8 cellular contexts compared by ENCODE assay signal in the genomic region with DNA sequence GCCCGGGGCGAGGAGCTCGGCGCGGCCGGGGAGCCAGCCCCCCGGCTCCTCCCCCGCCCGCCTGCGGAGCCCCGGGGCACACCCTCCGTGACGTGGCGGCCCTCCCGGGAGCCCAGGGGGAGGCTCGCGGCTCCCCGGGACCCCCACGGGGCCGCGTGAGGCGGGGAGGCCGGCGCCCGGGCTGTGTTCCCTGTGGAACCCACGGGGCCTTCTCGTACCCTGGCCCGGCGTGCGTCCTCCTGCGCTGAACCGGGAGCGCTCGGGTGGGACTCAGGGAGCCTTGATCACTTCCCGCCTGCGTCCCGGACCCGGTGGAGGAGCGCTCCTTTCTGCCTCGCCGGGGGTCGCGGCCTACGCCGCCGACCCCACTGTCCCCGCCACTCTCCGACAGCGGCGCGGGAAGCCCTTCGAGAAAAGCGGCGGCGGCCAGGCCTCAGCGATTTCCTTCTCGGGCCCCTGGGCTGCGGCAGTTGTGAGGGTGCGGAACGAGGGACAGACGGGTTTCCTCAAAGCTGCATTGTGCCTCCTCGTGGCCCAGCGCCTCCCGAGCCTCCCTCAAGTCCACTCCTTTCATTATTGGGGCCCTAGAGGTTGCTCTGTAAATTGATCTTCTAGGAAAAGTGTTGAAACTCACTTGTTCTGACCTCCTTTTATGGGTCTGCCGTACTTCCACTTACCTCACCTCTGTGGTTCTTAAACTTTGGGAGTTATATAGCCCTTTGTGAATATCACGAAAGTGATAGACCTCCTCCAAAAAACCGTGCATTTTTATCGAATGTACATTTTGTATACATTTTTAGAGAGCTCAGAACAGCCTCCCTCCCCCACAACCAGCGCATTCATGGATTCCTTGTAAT. TPM values are rescaled to one million over a fixed set of nuclear protein-coding genes. Genes with fewer than 3 reads are reported as not detected.
A peak's percentile ranks its signal among the peaks of the same experiment; 100 is the strongest.
DNase-seq lines count a peak whose midpoint lies in the region; ATAC-seq and TF ChIP-seq lines count a peak whose summit lies in the region.

No MANE protein-coding gene starts in this region.

- WGBS in right lobe of liver (ENCODE audit: insufficient coverage, low coverage, low lambda C conversion rate, missing lambda C conversion rate): 1% methylated on average over 17 of the region's 69 CpGs

- peaks cover 0 to 15% (median 0%) of the 10 kb centered on the region in 4 donors for H3K4me1 ChIP-seq in right lobe of liver

- TF ChIP-seq POLR2A in right lobe of liver (IDR thresholded peaks at IDR 0.05): peak; percentile 2

- ATAC-seq in GM18858 (IDR thresholded peaks at IDR 0.05; ENCODE audit: unreplicated experiment) (peak; percentile 42), HG03064 (IDR thresholded peaks at IDR 0.05; ENCODE audit: low read depth, unreplicated experiment) (peak; percentile 76), right lobe of liver (peak; percentile 87 to 94 (median 90))

- H3K36me3 ChIP-seq in right lobe of liver: peaks cover 0 to 1% (median 0%) of the 10 kb centered on the region in 4 donors

- H3K4me3 ChIP-seq in AG09309 (ENCODE audit: control insufficient read depth, low read depth, low read length): peak overlapping the region; percentile 74
- peak overlapping the region; percentile 93 to 99 (median 96) for H3K4me3 ChIP-seq in right lobe of liver

- H3K27me3 ChIP-seq in right lobe of liver: no peaks in the 10 kb centered on the region

- peak; percentile 48 for DNase-seq in AG09309 (ENCODE audit: low read depth)
- peak; percentile 83 for DNase-seq in NCI-H2171 (lab: John Stamatoyannopoulos, UW)
- DNase-seq in activated CD4-positive, alpha-beta T cell treated with anti-CD3 and anti-CD28 coated beads for 1 hour: peak; percentile 56
- peak; percentile 76 for DNase-seq in dedifferentiated amniotic fluid mesenchymal stem cell (ENCODE audit: extremely low spot score)
- peak; percentile 77 to 80 (median 80) for DNase-seq in right lobe of liver
- DNase-seq in stimulated activated CD4-positive, alpha-beta T cell treated with anti-CD3 and anti-CD28 coated beads, Interleukin-4, amount 100 ng/mL, for 24 hours: peak; percentile 59

- H3K9me3 ChIP-seq in right lobe of liver: no peaks in the 10 kb centered on the region

- intact Hi-C loops in right lobe of liver (cut with DNase I): no loop called here

- peak; percentile 57 for TF ChIP-seq CTCF in AG09309 (IDR thresholded peaks at IDR 0.05; ENCODE audit: control insufficient read depth, insufficient read depth, low read depth, low read length, missing control alignments)
- TF ChIP-seq CTCF in right lobe of liver (IDR thresholded peaks at IDR 0.05): peak; percentile 16 to 36 (median 25)

- H3K27ac ChIP-seq in right lobe of liver: peak overlapping the region; percentile 96 to 97 (median 96)

RNA-seq across cellular contexts. Expression of gene LIG3, which starts 0.6 kb away (rescaled TPM):
- total RNA-seq in right lobe of liver: 10 to 100 TPM; 10.6 to 17.0 (median 12.2) TPM

RNA-seq across cellular contexts. Expression of gene ZNF830, which starts 19.6 kb away (rescaled TPM):
- total RNA-seq in right lobe of liver: 1 to 10 TPM; 4.5 to 6.5 (median 4.8) TPM

RNA-seq across cellular contexts. Expression of gene CCT6B, which starts 19.6 kb away (rescaled TPM):
- total RNA-seq in right lobe of liver: 1 to 10 TPM in 3 of 6 experiments, under 1 TPM in 3; 0.31 to 2.4 (median 1.1) TPM

Comparison
In these comparisons a context has a peak if more than half of its experiments do, and no peak if none do; other contexts are left out.
1. Peak in every context shown above with its lines: DNase-seq, ATAC-seq, H3K4me3 ChIP-seq and H3K27ac ChIP-seq.